In the genomic region with DNA sequence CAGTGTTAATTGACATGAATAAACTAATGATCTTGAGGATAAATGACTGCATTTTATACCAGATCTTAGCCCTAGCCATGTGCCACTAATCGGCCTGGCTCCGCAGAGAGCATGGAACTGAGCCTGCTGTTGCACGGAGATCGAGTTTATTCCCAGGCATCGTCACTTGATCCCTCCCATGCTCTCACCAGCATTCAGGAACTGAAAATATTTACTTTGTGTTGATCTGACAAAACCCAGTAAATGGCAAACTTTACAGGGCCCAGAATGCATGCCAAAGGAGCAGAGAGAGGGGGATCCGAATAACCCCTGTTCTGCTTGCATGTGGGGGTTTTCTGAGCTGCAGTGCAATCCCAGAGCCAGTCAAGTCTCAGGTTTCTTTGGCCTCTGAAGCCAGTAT, we compare ENCODE assay signal across 38 cellular contexts.
"Had no signal": no experiment of that assay in that cellular context is flagged by ENCODE, and none has a peak within 500 bp of the region (broad histone marks: within the 10 kb centered on the region; RNA-seq: fewer than 3 reads in every experiment).

No MANE protein-coding gene starts in this region.

- H3K4me3 Mint-ChIP-seq: activated CD4-positive, alpha-beta memory T cell treated with anti-CD3 and anti-CD28 coated beads, Interleukin-2, amount 10 ng/mL, durations not matched to agents 7 days and 5 days; activated CD8-positive, alpha-beta memory T cell treated with anti-CD3 and anti-CD28 coated beads, Interleukin-2, amount 10 ng/mL, durations not matched to agents 7 days and 5 days; activated naive CD8-positive, alpha-beta T cell treated with anti-CD3 and anti-CD28 coated beads for 36 hours; central memory CD8-positive, alpha-beta T cell had no signal

- H3K4me1 ChIP-seq: Peyer's patch had no signal

- ATAC-seq: activated CD8-positive, alpha-beta memory T cell treated with anti-CD3 and anti-CD28 coated beads, Interleukin-2, amount 10 ng/mL, durations not matched to agents 7 days and 5 days; K562; PC-3; SK-N-SH treated with all-trans-retinoic acid at 6 μM for 48 hours had no signal

- H3K36me3 ChIP-seq: cardiac muscle cell, MG63, Peyer's patch had no signal

- H3K9me3 ChIP-seq: MG63, Peyer's patch had no signal

- H3K4me3 ChIP-seq: cardiac muscle cell, K562, MG63, Peyer's patch had no signal

- H3K4me1 Mint-ChIP-seq: activated CD4-positive, alpha-beta memory T cell treated with anti-CD3 and anti-CD28 coated beads, Interleukin-2, amount 10 ng/mL, durations not matched to agents 7 days and 5 days; activated CD8-positive, alpha-beta memory T cell treated with anti-CD3 and anti-CD28 coated beads, Interleukin-2, amount 10 ng/mL, durations not matched to agents 7 days and 5 days; activated naive CD8-positive, alpha-beta T cell treated with anti-CD3 and anti-CD28 coated beads for 36 hours; central memory CD8-positive, alpha-beta T cell had no signal

- H3K36me3 Mint-ChIP-seq: activated CD8-positive, alpha-beta memory T cell treated with anti-CD3 and anti-CD28 coated beads, Interleukin-2, amount 10 ng/mL, durations not matched to agents 7 days and 5 days; activated naive CD8-positive, alpha-beta T cell treated with anti-CD3 and anti-CD28 coated beads for 36 hours had no signal

- H3K27ac ChIP-seq: cardiac muscle cell, Peyer's patch, VCaP had no signal

- DNase-seq: activated CD4-positive, alpha-beta memory T cell treated with anti-CD3 and anti-CD28 coated beads, Interleukin-2, amount 10 ng/mL, durations not matched to agents 7 days and 5 days; activated CD4-positive, alpha-beta T cell treated with anti-CD3 and anti-CD28 coated beads for 1 hour; activated CD4-positive, alpha-beta T cell treated with anti-CD3 and anti-CD28 coated beads for 48 hours; activated CD4-positive, CD25-positive, alpha-beta regulatory T cell; activated CD8-positive, alpha-beta memory T cell treated with anti-CD3 and anti-CD28 coated beads for 24 hours; activated CD8-positive, alpha-beta memory T cell treated with anti-CD3 and anti-CD28 coated beads, Interleukin-2, amount 10 ng/mL, durations not matched to agents 7 days and 5 days; activated CD8-positive, alpha-beta memory T cell treated with anti-CD3 and anti-CD28 coated beads, Interleukin-2, amount 50 U/mL, for 48 hours; activated effector memory CD4-positive, alpha-beta T cell treated with anti-CD3 and anti-CD28 coated beads, Interleukin-2, amount 50 U/mL, for 16 hours; activated naive CD4-positive, alpha-beta T cell; activated naive CD4-positive, alpha-beta T cell treated with anti-CD3 and anti-CD28 coated beads, Interleukin-2, amount 50 U/mL, for 16 hours; activated naive CD8-positive, alpha-beta T cell treated with anti-CD3 and anti-CD28 coated beads for 36 hours; activated T-cell treated with anti-CD3 and anti-CD28 coated beads, Interleukin-2, amount 50 U/mL, for 48 hours; amniotic stem cell; aorta; Karpas-422; MG63; MV-4-11; NCI-H1092; NCI-H1436 treated with DMSO at 0.1 percent for 48 hours; NCI-H187; NCI-H2029 treated with DMSO at 0.1 percent for 48 hours; NCI-H345; NCI-H526; NCI-H748 treated with DMSO at 0.1 percent for 48 hours; NK-92 treated with Interleukin-12 subunit alpha and Interleukin-12 subunit beta, amount 100 ng/mL, for 24 hours; PC-3; Peyer's patch; RPMI8226; SHP77 treated with DMSO at 0.1 percent for 48 hours; SW 1271; T-helper 1 cell; T-helper 2 cell; T-helper 9 cell had no signal

- H3K27ac Mint-ChIP-seq: activated CD4-positive, alpha-beta memory T cell treated with anti-CD3 and anti-CD28 coated beads, Interleukin-2, amount 10 ng/mL, durations not matched to agents 7 days and 5 days; activated CD8-positive, alpha-beta memory T cell treated with anti-CD3 and anti-CD28 coated beads, Interleukin-2, amount 10 ng/mL, durations not matched to agents 7 days and 5 days; activated naive CD8-positive, alpha-beta T cell treated with anti-CD3 and anti-CD28 coated beads for 36 hours had no signal

- H3K27me3 ChIP-seq: cardiac muscle cell, MG63, Peyer's patch had no signal

- H3K9me3 Mint-ChIP-seq: activated CD4-positive, alpha-beta memory T cell treated with anti-CD3 and anti-CD28 coated beads, Interleukin-2, amount 10 ng/mL, durations not matched to agents 7 days and 5 days; activated naive CD8-positive, alpha-beta T cell treated with anti-CD3 and anti-CD28 coated beads for 36 hours; central memory CD8-positive, alpha-beta T cell had no signal
